ENCODE assay signal across 1 cellular context in the genomic region with DNA sequence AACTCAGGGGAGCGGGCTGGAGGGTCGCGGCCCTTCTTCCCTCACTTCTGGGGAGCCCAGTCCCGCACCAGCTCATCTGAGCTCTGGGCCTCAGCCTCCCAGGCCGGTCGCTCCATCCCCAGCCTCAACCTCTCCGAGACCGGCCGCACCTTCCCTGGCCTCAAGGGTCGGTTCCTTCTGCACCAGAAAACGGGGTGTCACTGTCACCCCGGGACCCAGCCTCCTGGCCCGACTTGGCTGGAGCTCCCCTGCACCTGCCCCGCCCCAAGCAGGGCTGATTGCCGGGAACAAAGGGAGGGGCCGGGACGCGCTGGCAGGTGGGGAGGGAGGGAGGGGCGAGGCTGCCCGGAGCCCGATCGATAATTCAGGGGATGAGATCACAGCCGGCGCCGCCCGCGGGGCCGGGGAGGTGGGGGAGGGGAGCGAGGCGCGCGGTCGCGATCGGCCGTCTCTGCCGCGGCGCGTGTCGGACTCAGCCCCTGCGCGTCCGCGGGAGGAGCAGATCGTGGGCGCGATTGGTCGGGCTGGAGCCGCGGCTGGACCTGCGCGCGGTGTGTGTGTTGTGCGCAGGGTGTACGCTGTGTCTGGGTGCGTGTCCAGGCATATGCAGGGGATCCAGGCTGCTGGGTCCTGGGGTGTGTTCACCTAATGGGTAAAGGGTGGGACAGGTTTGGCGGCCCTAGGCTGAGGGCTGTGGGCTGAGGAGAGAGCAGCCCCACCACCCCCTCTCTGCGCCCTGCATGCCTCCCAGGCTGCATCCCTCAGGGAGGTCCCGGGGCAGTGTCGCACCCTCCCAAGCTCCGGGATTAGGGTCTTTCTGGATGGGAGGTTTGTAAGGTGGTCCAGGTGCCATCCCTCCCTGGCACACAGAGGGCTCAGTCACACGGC.
TF ChIP-seq lines count a peak whose summit lies in the region.

No MANE protein-coding gene starts in this region.

TF ChIP-seq in K562, 482 proteins besides CTCF, POLR2A, EP300 and RAD21 (continued from another document and continues in another):
- TF ChIP-seq, protein P1, sequence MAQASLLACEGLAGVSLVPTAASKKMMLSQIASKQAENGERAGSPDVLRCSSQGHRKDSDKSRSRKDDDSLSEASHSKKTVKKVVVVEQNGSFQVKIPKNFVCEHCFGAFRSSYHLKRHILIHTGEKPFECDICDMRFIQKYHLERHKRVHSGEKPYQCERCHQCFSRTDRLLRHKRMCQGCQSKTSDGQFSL (CRISPR knock-in tag; IDR thresholded peaks at IDR 0.05): peak; percentile 10; the same call in 1 of the 2 replicates
- TF ChIP-seq, protein P1 (tag; IDR thresholded peaks at IDR 0.05): no peak
- TF ChIP-seq ZNF175 (CRISPR knock-in tag; IDR thresholded peaks at IDR 0.05; ENCODE audit: low read depth) (no peak), CBFB (CRISPR knock-in tag; IDR thresholded peaks at IDR 0.05) (no peak), KDM2B (CRISPR knock-in tag; IDR thresholded peaks at IDR 0.05) (no peak), ZNF431 (CRISPR knock-in tag; IDR thresholded peaks at IDR 0.05) (no peak), L3MBTL2 (IDR thresholded peaks at IDR 0.05) (no peak), ZC3H4 (CRISPR knock-in tag; IDR thresholded peaks at IDR 0.05; ENCODE audit: borderline replicate concordance) (0 out of 2 replicates have a peak, but pooled peaks have one; percentile 63), MYC (IDR thresholded peaks at IDR 0.05; ENCODE audit: low read depth, low read length) (0 out of 2 replicates have a peak, but pooled peaks have one; percentile 17), MYC (CRISPR knock-in tag; IDR thresholded peaks at IDR 0.05; ENCODE audit: borderline replicate concordance, low read depth) (no peak), JUND (IDR thresholded peaks at IDR 0.05; ENCODE audit: borderline replicate concordance, low read depth, low read length) (peak; percentile 76), JUND (tag; IDR thresholded peaks at IDR 0.05; ENCODE audit: borderline replicate concordance, low read depth, low read length) (peak; percentile 60; the same call in 1 of the 3 replicates), NR1H2 (CRISPR knock-in tag; IDR thresholded peaks at IDR 0.05) (0 out of 2 replicates have a peak, but pooled peaks have one; percentile 51), CTBP1 (IDR thresholded peaks at IDR 0.05; ENCODE audit: borderline replicate concordance) (peak; percentile 64; the same call in 1 of the 2 replicates), MAZ (CRISPR knock-in tag; conservative IDR thresholded peaks at IDR 0.05 in 1 of 2, IDR thresholded peaks at IDR 0.05 in 1 of 2) (peak in 1 of 2 experiments; percentile 63; a peak in 1 of 4 replicates), SAFB (IDR thresholded peaks at IDR 0.05; ENCODE audit: borderline replicate concordance, low read depth, low read length) (peak; percentile 96), ATF7 (IDR thresholded peaks at IDR 0.05) (peak; percentile 75), POLR3A (IDR thresholded peaks at IDR 0.05; ENCODE audit: borderline replicate concordance, extremely low read depth, insufficient read depth, insufficient read length) (no peak), KAT7 (CRISPR knock-in tag; IDR thresholded peaks at IDR 0.05; ENCODE audit: borderline replicate concordance) (peak; percentile 94; the same call in 1 of the 2 replicates), NCOA4 (IDR thresholded peaks at IDR 0.05; ENCODE audit: partially characterized antibody) (no peak), ZNF121 (CRISPR knock-in tag; conservative IDR thresholded peaks at IDR 0.05) (no peak), ELF4 (CRISPR knock-in tag; IDR thresholded peaks at IDR 0.05) (no peak), MIER1 (IDR thresholded peaks at IDR 0.05; ENCODE audit: low read depth) (no peak), ZNF699 (CRISPR knock-in tag; IDR thresholded peaks at IDR 0.05; ENCODE audit: insufficient replicate concordance) (no peak), MCM3 (IDR thresholded peaks at IDR 0.05) (no peak), SMAD2 (IDR thresholded peaks at IDR 0.05; ENCODE audit: low read depth, low read length) (no peak), ZNF561 (CRISPR knock-in tag; conservative IDR thresholded peaks at IDR 0.05) (no peak), ZBTB7A (IDR thresholded peaks at IDR 0.05; ENCODE audit: borderline replicate concordance, control insufficient read depth, low read depth, low read length) (peak; percentile 74; the same call in 1 of the 2 replicates), CCNT2 (IDR thresholded peaks at IDR 0.05; ENCODE audit: borderline replicate concordance, extremely low read depth, insufficient read length, low read depth, low read length) (peak; percentile 56), ZNF174 (CRISPR knock-in tag; IDR thresholded peaks at IDR 0.05) (no peak)
- TF ChIP-seq, protein P2, sequence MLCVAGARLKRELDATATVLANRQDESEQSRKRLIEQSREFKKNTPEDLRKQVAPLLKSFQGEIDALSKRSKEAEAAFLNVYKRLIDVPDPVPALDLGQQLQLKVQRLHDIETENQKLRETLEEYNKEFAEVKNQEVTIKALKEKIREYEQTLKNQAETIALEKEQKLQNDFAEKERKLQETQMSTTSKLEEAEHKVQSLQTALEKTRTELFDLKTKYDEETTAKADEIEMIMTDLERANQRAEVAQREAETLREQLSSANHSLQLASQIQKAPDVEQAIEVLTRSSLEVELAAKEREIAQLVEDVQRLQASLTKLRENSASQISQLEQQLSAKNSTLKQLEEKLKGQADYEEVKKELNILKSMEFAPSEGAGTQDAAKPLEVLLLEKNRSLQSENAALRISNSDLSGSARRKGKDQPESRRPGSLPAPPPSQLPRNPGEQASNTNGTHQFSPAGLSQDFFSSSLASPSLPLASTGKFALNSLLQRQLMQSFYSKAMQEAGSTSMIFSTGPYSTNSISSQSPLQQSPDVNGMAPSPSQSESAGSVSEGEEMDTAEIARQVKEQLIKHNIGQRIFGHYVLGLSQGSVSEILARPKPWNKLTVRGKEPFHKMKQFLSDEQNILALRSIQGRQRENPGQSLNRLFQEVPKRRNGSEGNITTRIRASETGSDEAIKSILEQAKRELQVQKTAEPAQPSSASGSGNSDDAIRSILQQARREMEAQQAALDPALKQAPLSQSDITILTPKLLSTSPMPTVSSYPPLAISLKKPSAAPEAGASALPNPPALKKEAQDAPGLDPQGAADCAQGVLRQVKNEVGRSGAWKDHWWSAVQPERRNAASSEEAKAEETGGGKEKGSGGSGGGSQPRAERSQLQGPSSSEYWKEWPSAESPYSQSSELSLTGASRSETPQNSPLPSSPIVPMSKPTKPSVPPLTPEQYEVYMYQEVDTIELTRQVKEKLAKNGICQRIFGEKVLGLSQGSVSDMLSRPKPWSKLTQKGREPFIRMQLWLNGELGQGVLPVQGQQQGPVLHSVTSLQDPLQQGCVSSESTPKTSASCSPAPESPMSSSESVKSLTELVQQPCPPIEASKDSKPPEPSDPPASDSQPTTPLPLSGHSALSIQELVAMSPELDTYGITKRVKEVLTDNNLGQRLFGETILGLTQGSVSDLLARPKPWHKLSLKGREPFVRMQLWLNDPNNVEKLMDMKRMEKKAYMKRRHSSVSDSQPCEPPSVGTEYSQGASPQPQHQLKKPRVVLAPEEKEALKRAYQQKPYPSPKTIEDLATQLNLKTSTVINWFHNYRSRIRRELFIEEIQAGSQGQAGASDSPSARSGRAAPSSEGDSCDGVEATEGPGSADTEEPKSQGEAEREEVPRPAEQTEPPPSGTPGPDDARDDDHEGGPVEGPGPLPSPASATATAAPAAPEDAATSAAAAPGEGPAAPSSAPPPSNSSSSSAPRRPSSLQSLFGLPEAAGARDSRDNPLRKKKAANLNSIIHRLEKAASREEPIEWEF (CRISPR knock-in tag; IDR thresholded peaks at IDR 0.05): peak; percentile 83
- TF ChIP-seq, protein P3, sequence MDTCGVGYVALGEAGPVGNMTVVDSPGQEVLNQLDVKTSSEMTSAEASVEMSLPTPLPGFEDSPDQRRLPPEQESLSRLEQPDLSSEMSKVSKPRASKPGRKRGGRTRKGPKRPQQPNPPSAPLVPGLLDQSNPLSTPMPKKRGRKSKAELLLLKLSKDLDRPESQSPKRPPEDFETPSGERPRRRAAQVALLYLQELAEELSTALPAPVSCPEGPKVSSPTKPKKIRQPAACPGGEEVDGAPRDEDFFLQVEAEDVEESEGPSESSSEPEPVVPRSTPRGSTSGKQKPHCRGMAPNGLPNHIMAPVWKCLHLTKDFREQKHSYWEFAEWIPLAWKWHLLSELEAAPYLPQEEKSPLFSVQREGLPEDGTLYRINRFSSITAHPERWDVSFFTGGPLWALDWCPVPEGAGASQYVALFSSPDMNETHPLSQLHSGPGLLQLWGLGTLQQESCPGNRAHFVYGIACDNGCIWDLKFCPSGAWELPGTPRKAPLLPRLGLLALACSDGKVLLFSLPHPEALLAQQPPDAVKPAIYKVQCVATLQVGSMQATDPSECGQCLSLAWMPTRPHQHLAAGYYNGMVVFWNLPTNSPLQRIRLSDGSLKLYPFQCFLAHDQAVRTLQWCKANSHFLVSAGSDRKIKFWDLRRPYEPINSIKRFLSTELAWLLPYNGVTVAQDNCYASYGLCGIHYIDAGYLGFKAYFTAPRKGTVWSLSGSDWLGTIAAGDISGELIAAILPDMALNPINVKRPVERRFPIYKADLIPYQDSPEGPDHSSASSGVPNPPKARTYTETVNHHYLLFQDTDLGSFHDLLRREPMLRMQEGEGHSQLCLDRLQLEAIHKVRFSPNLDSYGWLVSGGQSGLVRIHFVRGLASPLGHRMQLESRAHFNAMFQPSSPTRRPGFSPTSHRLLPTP (IDR thresholded peaks at IDR 0.05; ENCODE audit: borderline replicate concordance, extremely low read depth, insufficient read length): no peak
- TF ChIP-seq, protein P4, sequence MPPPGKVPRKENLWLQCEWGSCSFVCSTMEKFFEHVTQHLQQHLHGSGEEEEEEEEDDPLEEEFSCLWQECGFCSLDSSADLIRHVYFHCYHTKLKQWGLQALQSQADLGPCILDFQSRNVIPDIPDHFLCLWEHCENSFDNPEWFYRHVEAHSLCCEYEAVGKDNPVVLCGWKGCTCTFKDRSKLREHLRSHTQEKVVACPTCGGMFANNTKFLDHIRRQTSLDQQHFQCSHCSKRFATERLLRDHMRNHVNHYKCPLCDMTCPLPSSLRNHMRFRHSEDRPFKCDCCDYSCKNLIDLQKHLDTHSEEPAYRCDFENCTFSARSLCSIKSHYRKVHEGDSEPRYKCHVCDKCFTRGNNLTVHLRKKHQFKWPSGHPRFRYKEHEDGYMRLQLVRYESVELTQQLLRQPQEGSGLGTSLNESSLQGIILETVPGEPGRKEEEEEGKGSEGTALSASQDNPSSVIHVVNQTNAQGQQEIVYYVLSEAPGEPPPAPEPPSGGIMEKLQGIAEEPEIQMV (tag; conservative IDR thresholded peaks at IDR 0.05; ENCODE audit: low read depth): no peak
- TF ChIP-seq, protein P5, sequence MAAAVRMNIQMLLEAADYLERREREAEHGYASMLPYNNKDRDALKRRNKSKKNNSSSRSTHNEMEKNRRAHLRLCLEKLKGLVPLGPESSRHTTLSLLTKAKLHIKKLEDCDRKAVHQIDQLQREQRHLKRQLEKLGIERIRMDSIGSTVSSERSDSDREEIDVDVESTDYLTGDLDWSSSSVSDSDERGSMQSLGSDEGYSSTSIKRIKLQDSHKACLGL (CRISPR knock-in tag; IDR thresholded peaks at IDR 0.05; ENCODE audit: borderline replicate concordance, poor library complexity, severe bottlenecking): no peak
- TF ChIP-seq, protein P6, sequence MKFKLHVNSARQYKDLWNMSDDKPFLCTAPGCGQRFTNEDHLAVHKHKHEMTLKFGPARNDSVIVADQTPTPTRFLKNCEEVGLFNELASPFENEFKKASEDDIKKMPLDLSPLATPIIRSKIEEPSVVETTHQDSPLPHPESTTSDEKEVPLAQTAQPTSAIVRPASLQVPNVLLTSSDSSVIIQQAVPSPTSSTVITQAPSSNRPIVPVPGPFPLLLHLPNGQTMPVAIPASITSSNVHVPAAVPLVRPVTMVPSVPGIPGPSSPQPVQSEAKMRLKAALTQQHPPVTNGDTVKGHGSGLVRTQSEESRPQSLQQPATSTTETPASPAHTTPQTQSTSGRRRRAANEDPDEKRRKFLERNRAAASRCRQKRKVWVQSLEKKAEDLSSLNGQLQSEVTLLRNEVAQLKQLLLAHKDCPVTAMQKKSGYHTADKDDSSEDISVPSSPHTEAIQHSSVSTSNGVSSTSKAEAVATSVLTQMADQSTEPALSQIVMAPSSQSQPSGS (CRISPR knock-in tag; IDR thresholded peaks at IDR 0.05): no peak
- TF ChIP-seq, protein P7, sequence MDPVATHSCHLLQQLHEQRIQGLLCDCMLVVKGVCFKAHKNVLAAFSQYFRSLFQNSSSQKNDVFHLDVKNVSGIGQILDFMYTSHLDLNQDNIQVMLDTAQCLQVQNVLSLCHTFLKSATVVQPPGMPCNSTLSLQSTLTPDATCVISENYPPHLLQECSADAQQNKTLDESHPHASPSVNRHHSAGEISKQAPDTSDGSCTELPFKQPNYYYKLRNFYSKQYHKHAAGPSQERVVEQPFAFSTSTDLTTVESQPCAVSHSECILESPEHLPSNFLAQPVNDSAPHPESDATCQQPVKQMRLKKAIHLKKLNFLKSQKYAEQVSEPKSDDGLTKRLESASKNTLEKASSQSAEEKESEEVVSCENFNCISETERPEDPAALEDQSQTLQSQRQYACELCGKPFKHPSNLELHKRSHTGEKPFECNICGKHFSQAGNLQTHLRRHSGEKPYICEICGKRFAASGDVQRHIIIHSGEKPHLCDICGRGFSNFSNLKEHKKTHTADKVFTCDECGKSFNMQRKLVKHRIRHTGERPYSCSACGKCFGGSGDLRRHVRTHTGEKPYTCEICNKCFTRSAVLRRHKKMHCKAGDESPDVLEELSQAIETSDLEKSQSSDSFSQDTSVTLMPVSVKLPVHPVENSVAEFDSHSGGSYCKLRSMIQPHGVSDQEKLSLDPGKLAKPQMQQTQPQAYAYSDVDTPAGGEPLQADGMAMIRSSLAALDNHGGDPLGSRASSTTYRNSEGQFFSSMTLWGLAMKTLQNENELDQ (CRISPR knock-in tag; IDR thresholded peaks at IDR 0.05; ENCODE audit: borderline replicate concordance): no peak
